ENCODE assay signal across 1 cellular context in the genomic region with DNA sequence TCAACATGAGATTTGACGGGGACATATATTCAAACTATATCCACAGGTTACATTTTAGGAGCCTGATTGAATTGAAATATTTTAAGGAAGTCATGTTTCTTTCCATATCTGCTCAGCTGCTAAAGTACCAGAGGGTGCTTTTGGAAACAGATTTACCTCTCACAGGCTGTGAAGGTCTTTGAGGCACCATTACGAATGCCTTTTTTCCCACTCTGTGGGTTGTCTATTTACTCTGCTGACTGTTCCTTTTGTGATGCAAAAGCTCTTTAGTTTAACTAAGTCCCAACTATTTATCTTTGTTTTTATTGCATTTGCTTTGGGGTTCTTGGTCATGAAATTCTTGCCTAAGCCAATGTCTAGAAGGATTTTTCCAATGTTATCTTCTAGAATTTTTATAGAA. TPM values are rescaled to one million over a fixed set of nuclear protein-coding genes. Genes with fewer than 3 reads are reported as not detected.
"Had no signal": no experiment of that assay in that cellular context is flagged by ENCODE, and none has a peak within 500 bp of the region (broad histone marks: within the 10 kb centered on the region; RNA-seq: fewer than 3 reads in every experiment).

No MANE protein-coding gene starts in this region.

RNA-seq across cellular contexts. Expression of gene SMIM10L2A, which starts 40.0 kb away (rescaled TPM):
- total RNA-seq: SJSA1 had no signal
